Comparison of ENCODE assay signal across 1 cellular context in the genomic region with DNA sequence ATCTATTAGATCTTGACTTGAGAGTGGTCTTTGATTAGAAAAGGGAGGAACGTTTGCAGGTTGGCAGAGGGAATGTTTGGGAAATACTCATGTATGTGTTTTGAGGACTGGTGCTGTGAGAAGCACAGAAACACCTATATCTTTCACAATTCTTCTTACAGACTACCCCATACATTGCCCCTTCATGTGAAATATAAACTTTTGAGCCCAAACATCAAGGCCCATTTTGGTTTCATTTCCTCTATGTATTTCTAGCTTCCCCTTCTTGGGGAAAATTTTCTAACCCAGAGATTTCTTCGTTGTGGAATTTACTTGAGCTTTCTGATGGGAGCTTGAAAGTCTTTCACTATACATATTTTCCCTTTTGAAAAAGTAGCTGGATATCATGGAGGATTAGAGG.
TF ChIP-seq lines count a peak whose summit lies in the region.

No MANE protein-coding gene starts in this region.

TF ChIP-seq in K562, 482 proteins besides CTCF, POLR2A, EP300 and RAD21:
- TF ChIP-seq SREBF2 (CRISPR knock-in tag; IDR thresholded peaks at IDR 0.05), result no peak
- TF ChIP-seq HNRNPK (IDR thresholded peaks at IDR 0.05; ENCODE audit: low read depth, low read length, poor library complexity, severe bottlenecking), result no peak
- TF ChIP-seq ZBTB7A (IDR thresholded peaks at IDR 0.05; ENCODE audit: borderline replicate concordance, control insufficient read depth, low read depth, low read length), result no peak
- TF ChIP-seq GTF2A2 (tag; IDR thresholded peaks at IDR 0.05), result no peak
- no peak for TF ChIP-seq PHB2 (IDR thresholded peaks at IDR 0.05; ENCODE audit: low read depth)
- no peak for TF ChIP-seq SMAD3 (CRISPR knock-in tag; conservative IDR thresholded peaks at IDR 0.05)
- no peak for TF ChIP-seq ZNF408 (CRISPR knock-in tag; IDR thresholded peaks at IDR 0.05; ENCODE audit: low read depth)
- no peak for TF ChIP-seq ZNF695 (CRISPR knock-in tag; IDR thresholded peaks at IDR 0.05)
- no peak for TF ChIP-seq NELFE (IDR thresholded peaks at IDR 0.05; ENCODE audit: insufficient read depth, insufficient read length)
- TF ChIP-seq NCOA4 (IDR thresholded peaks at IDR 0.05; ENCODE audit: partially characterized antibody), result no peak
- TF ChIP-seq HNRNPL (IDR thresholded peaks at IDR 0.05; ENCODE audit: low read depth, low read length), result no peak
- TF ChIP-seq, protein P1, sequence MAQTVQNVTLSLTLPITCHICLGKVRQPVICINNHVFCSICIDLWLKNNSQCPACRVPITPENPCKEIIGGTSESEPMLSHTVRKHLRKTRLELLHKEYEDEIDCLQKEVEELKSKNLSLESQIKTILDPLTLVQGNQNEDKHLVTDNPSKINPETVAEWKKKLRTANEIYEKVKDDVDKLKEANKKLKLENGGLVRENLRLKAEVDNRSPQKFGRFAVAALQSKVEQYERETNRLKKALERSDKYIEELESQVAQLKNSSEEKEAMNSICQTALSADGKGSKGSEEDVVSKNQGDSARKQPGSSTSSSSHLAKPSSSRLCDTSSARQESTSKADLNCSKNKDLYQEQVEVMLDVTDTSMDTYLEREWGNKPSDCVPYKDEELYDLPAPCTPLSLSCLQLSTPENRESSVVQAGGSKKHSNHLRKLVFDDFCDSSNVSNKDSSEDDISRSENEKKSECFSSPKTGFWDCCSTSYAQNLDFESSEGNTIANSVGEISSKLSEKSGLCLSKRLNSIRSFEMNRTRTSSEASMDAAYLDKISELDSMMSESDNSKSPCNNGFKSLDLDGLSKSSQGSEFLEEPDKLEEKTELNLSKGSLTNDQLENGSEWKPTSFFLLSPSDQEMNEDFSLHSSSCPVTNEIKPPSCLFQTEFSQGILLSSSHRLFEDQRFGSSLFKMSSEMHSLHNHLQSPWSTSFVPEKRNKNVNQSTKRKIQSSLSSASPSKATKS (CRISPR knock-in tag; IDR thresholded peaks at IDR 0.05), result no peak
- TF ChIP-seq MAFK (IDR thresholded peaks at IDR 0.05; ENCODE audit: low read length), result no peak
- TF ChIP-seq, protein P2, sequence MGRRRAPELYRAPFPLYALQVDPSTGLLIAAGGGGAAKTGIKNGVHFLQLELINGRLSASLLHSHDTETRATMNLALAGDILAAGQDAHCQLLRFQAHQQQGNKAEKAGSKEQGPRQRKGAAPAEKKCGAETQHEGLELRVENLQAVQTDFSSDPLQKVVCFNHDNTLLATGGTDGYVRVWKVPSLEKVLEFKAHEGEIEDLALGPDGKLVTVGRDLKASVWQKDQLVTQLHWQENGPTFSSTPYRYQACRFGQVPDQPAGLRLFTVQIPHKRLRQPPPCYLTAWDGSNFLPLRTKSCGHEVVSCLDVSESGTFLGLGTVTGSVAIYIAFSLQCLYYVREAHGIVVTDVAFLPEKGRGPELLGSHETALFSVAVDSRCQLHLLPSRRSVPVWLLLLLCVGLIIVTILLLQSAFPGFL (CRISPR knock-in tag; IDR thresholded peaks at IDR 0.05), result no peak
- no peak for TF ChIP-seq WHSC1 (IDR thresholded peaks at IDR 0.05; ENCODE audit: low read length)
- TF ChIP-seq, protein P3, sequence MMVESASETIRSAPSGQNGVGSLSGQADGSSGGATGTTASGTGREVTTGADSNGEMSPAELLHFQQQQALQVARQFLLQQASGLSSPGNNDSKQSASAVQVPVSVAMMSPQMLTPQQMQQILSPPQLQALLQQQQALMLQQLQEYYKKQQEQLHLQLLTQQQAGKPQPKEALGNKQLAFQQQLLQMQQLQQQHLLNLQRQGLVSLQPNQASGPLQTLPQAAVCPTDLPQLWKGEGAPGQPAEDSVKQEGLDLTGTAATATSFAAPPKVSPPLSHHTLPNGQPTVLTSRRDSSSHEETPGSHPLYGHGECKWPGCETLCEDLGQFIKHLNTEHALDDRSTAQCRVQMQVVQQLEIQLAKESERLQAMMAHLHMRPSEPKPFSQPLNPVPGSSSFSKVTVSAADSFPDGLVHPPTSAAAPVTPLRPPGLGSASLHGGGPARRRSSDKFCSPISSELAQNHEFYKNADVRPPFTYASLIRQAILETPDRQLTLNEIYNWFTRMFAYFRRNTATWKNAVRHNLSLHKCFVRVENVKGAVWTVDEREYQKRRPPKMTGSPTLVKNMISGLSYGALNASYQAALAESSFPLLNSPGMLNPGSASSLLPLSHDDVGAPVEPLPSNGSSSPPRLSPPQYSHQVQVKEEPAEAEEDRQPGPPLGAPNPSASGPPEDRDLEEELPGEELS (CRISPR knock-in tag; IDR thresholded peaks at IDR 0.05; ENCODE audit: borderline replicate concordance), result no peak
- TF ChIP-seq, protein P4, sequence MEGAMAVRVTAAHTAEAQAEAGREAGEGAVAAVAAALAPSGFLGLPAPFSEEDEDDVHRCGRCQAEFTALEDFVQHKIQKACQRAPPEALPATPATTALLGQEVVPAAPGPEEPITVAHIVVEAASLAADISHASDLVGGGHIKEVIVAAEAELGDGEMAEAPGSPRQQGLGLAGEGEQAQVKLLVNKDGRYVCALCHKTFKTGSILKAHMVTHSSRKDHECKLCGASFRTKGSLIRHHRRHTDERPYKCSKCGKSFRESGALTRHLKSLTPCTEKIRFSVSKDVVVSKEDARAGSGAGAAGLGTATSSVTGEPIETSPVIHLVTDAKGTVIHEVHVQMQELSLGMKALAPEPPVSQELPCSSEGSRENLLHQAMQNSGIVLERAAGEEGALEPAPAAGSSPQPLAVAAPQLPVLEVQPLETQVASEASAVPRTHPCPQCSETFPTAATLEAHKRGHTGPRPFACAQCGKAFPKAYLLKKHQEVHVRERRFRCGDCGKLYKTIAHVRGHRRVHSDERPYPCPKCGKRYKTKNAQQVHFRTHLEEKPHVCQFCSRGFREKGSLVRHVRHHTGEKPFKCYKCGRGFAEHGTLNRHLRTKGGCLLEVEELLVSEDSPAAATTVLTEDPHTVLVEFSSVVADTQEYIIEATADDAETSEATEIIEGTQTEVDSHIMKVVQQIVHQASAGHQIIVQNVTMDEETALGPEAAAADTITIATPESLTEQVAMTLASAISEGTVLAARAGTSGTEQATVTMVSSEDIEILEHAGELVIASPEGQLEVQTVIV (CRISPR knock-in tag; IDR thresholded peaks at IDR 0.05; ENCODE audit: borderline replicate concordance), result no peak
